ENCODE assay signal across 10 cellular contexts in the genomic region with DNA sequence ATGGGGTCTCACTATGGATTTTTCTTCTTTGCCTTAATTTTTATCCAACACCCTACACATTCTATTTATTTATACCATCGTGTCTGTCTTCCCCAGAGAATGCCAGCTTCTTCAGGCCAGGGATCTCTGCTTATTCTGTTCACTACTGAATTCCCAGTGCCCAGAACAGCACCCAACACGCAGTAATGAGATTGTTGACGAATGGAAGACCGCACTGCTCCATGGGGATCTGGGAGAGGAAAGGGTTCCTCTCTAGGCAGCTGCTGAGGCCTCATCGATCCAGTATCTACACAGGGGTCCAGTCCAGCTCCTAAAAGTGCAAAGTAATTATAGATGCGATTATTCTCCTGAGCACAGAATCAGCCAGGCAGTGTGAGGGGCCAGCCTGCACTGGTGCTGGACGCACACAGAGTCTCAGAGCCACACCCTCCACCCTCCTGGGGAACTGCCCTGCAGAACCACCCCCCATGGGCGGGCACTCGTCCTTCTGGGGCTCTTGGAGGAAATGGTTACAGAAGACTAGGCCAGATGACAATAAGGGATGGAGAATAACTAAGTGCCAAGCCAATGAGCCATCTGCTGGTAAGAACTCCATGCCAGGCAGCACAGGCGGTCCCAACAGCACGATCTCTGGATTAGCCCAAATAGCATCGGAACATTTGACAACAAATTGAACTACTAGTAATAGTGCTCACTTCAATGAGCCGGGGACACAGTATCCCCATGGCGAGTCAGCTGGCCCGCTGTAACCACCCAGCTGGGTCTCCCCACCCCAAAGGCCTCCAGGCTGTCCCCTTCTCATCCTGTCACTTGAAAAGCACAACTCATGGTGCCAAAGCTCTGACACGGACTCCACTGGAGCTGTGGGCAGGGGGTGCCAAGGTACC. TPM values are rescaled to one million over a fixed set of nuclear protein-coding genes. Genes with fewer than 3 reads are reported as not detected.
DNase-seq lines count a peak whose midpoint lies in the region; ATAC-seq lines count a peak whose summit lies in the region.
"Had no signal": no experiment of that assay in that cellular context is flagged by ENCODE, and none has a peak within 500 bp of the region (broad histone marks: within the 10 kb centered on the region; RNA-seq: fewer than 3 reads in every experiment).

No MANE protein-coding gene starts in this region.

- H3K9me3 Mint-ChIP-seq in activated CD4-positive, alpha-beta T cell treated with anti-CD3 and anti-CD28 coated beads, Interleukin-2, amount 10 ng/mL, durations not matched to agents 7 days and 5 days: no peaks in the 10 kb centered on the region
- H3K9me3 Mint-ChIP-seq in activated CD4-positive, alpha-beta T cell treated with anti-CD3 and anti-CD28 coated beads for 36 hours (ENCODE audit: low read depth): no peaks in the 10 kb centered on the region
- H3K9me3 Mint-ChIP-seq in T-cell: no peaks in the 10 kb centered on the region
- H3K9me3 Mint-ChIP-seq: activated naive CD4-positive, alpha-beta T cell treated with anti-CD3 and anti-CD28 coated beads for 36 hours had no signal

- CTCF ChIA-PET in activated CD4-positive, alpha-beta T cell treated with anti-CD3 and anti-CD28 coated beads, Interleukin-2, amount 10 ng/mL, durations not matched to agents 7 days and 5 days (lab: Charles Lee): interaction anchor here (1.0 kb wide), 1 partner anchor 177 kb away, joined by 4 read pairs; no protein-coding TSS in a partner anchor
- CTCF ChIA-PET in activated CD4-positive, alpha-beta T cell treated with anti-CD3 and anti-CD28 coated beads for 36 hours (lab: Charles Lee): interaction anchor here (1.1 to 1.5 kb wide), 2 partner anchors 73 to 227 kb away, joined by 3 read pairs; no protein-coding TSS in a partner anchor
- CTCF ChIA-PET in T-cell (lab: Charles Lee): no interaction called here

- H3K27ac ChIP-seq in substantia nigra (ENCODE audit: low read depth, low read length, poor library complexity, severe bottlenecking): peak overlapping the region; percentile 86

- no peaks in the 10 kb centered on the region for H3K9me3 ChIP-seq in HAP-1
- H3K9me3 ChIP-seq: stomach had no signal

- H3K27me3 ChIP-seq in HAP-1 (ENCODE audit: low read depth): no peaks in the 10 kb centered on the region

- H3K27ac Mint-ChIP-seq in activated CD4-positive, alpha-beta T cell treated with anti-CD3 and anti-CD28 coated beads, Interleukin-2, amount 10 ng/mL, durations not matched to agents 7 days and 5 days: no peak overlapping the region
- H3K27ac Mint-ChIP-seq in activated CD4-positive, alpha-beta T cell treated with anti-CD3 and anti-CD28 coated beads for 36 hours: no peak overlapping the region
- H3K27ac Mint-ChIP-seq in T-cell: peak overlapping the region in 1 of 2 donors; percentile 55
- H3K27ac Mint-ChIP-seq: activated naive CD4-positive, alpha-beta T cell treated with anti-CD3 and anti-CD28 coated beads for 36 hours had no signal

- ATAC-seq in activated CD4-positive, alpha-beta T cell treated with anti-CD3 and anti-CD28 coated beads for 36 hours: no peak
- ATAC-seq in T-cell (replicated peaks in 1 of 4): no peak

- peak overlapping the region; percentile 20 for H3K4me3 Mint-ChIP-seq in activated CD4-positive, alpha-beta T cell treated with anti-CD3 and anti-CD28 coated beads, Interleukin-2, amount 10 ng/mL, durations not matched to agents 7 days and 5 days
- no peak overlapping the region for H3K4me3 Mint-ChIP-seq in activated CD4-positive, alpha-beta T cell treated with anti-CD3 and anti-CD28 coated beads for 36 hours
- peak overlapping the region; percentile 17 to 87 (median 79) for H3K4me3 Mint-ChIP-seq in T-cell

- DNase-seq in activated CD4-positive, alpha-beta T cell treated with anti-CD3 and anti-CD28 coated beads, Interleukin-2, amount 10 ng/mL, durations not matched to agents 7 days and 5 days: no peak
- no peak for DNase-seq in activated CD4-positive, alpha-beta T cell treated with anti-CD3 and anti-CD28 coated beads for 36 hours
- DNase-seq in T-cell: no peak
- peak; percentile 34 to 39 for DNase-seq in hippocampal formation (lab: John Stamatoyannopoulos, UW)
- peak in 8 of 49 donors; percentile 30 to 72 (median 49) for DNase-seq in substantia nigra (lab: John Stamatoyannopoulos, UW)
- no peak for DNase-seq in MV-4-11 (lab: John Stamatoyannopoulos, UW)
- DNase-seq in HAP-1 (ENCODE audit: low spot score in 2 of 2): no peak
- DNase-seq in activated CD8-positive, alpha-beta memory T cell treated with anti-CD3 and anti-CD28 coated beads, Interleukin-2, amount 50 U/mL, for 48 hours: no peak
- DNase-seq: activated naive CD4-positive, alpha-beta T cell treated with anti-CD3 and anti-CD28 coated beads for 36 hours had no signal

- H3K4me1 Mint-ChIP-seq in activated CD4-positive, alpha-beta T cell treated with anti-CD3 and anti-CD28 coated beads, Interleukin-2, amount 10 ng/mL, durations not matched to agents 7 days and 5 days: peaks cover 15% of the 10 kb centered on the region
- H3K4me1 Mint-ChIP-seq in activated CD4-positive, alpha-beta T cell treated with anti-CD3 and anti-CD28 coated beads for 36 hours: peaks cover 17% of the 10 kb centered on the region
- H3K4me1 Mint-ChIP-seq in T-cell: peaks cover 20 to 25% (median 24%) of the 10 kb centered on the region in 3 donors

- in situ Hi-C loops in HAP-1 (cut with MboI; ENCODE audit: low sequenced_read_pairs): no loop called here

- intact Hi-C loops in activated CD4-positive, alpha-beta T cell treated with anti-CD3 and anti-CD28 coated beads for 36 hours (cut with DNase I, micrococcal nuclease): loop anchor here in 1 of 2 experiments (2.0 to 5.0 kb wide), 2 partner anchors 167 to 181 kb away; no protein-coding TSS in a partner anchor

- H3K4me3 ChIP-seq in HAP-1: no peak overlapping the region

- POLR2A ChIA-PET in activated CD4-positive, alpha-beta T cell treated with anti-CD3 and anti-CD28 coated beads, Interleukin-2, amount 10 ng/mL, durations not matched to agents 7 days and 5 days (lab: Charles Lee): no interaction called here
- POLR2A ChIA-PET in activated CD4-positive, alpha-beta T cell treated with anti-CD3 and anti-CD28 coated beads for 36 hours (lab: Charles Lee): no interaction called here
- POLR2A ChIA-PET in T-cell (lab: Charles Lee): no interaction called here

- H3K27me3 Mint-ChIP-seq in activated CD4-positive, alpha-beta T cell treated with anti-CD3 and anti-CD28 coated beads, Interleukin-2, amount 10 ng/mL, durations not matched to agents 7 days and 5 days: peaks cover 39% of the 10 kb centered on the region
- H3K27me3 Mint-ChIP-seq in activated CD4-positive, alpha-beta T cell treated with anti-CD3 and anti-CD28 coated beads for 36 hours: peaks cover 3% of the 10 kb centered on the region
- H3K27me3 Mint-ChIP-seq in T-cell: peaks cover 0 to 14% of the 10 kb centered on the region in 2 donors

- H3K36me3 ChIP-seq in HAP-1 (replicated peaks): no peaks in the 10 kb centered on the region
- H3K36me3 ChIP-seq: stomach had no signal

- H3K4me1 ChIP-seq in HAP-1: peaks cover 10% of the 10 kb centered on the region

- no peaks in the 10 kb centered on the region for H3K36me3 Mint-ChIP-seq in activated CD4-positive, alpha-beta T cell treated with anti-CD3 and anti-CD28 coated beads, Interleukin-2, amount 10 ng/mL, durations not matched to agents 7 days and 5 days (ENCODE audit: low read depth)
- H3K36me3 Mint-ChIP-seq in activated CD4-positive, alpha-beta T cell treated with anti-CD3 and anti-CD28 coated beads for 36 hours (ENCODE audit: low read depth): no peaks in the 10 kb centered on the region
- no peaks in the 10 kb centered on the region for H3K36me3 Mint-ChIP-seq in T-cell

RNA-seq across cellular contexts. Expression of gene PDE9A, which starts 1.7 kb away (rescaled TPM):
- total RNA-seq in activated CD4-positive, alpha-beta T cell treated with anti-CD3 and anti-CD28 coated beads, Interleukin-2, amount 10 ng/mL, durations not matched to agents 7 days and 5 days: 1 to 10 TPM; 4.7 to 6.1 TPM
- total RNA-seq in activated CD4-positive, alpha-beta T cell treated with anti-CD3 and anti-CD28 coated beads for 36 hours: 1 to 10 TPM; 7.1 to 7.3 TPM
- 10 to 100 TPM; 11.5 to 18.3 (median 16.1) TPM for total RNA-seq in T-cell

Comparison
In these comparisons a context has a peak if more than half of its experiments do, and no peak if none do; other contexts are left out.
1. DNase-seq: peak in hippocampal formation (2 of 2); none in activated CD4-positive, alpha-beta T cell treated with anti-CD3 and anti-CD28 coated beads, Interleukin-2, amount 10 ng/mL, durations not matched to agents 7 days and 5 days (single experiment), activated CD4-positive, alpha-beta T cell treated with anti-CD3 and anti-CD28 coated beads for 36 hours (single experiment), T-cell (0 of 34), MV-4-11 (single experiment), HAP-1 (0 of 2) and activated CD8-positive, alpha-beta memory T cell treated with anti-CD3 and anti-CD28 coated beads, Interleukin-2, amount 50 U/mL, for 48 hours (single experiment).
2. CTCF ChIA-PET loops: an anchor here in activated CD4-positive, alpha-beta T cell treated with anti-CD3 and anti-CD28 coated beads, Interleukin-2, amount 10 ng/mL, durations not matched to agents 7 days and 5 days (1.0 kb wide) and activated CD4-positive, alpha-beta T cell treated with anti-CD3 and anti-CD28 coated beads for 36 hours (1.1 to 1.5 kb wide); none called in T-cell.